23 cellular contexts compared by ENCODE assay signal in genomic region chr18:70673834-70674233, GRCh38.
"Had no signal": no experiment of that assay in that cellular context is flagged by ENCODE, and none has a peak within 500 bp of the region (broad histone marks: within the 10 kb centered on the region; RNA-seq: fewer than 3 reads in every experiment).

No MANE protein-coding gene starts in this region.

- DNase-seq: activated CD4-positive, alpha-beta T cell treated with anti-CD3 and anti-CD28 coated beads for 1 hour; activated CD8-positive, alpha-beta memory T cell treated with anti-CD3 and anti-CD28 coated beads for 24 hours; activated gamma-delta T cell treated with Interleukin-2 at 50 U/mL for 16 hours; central memory CD4-positive, alpha-beta T cell; head of caudate nucleus; hippocampal formation; left cardiac atrium; left ventricle myocardium superior; naive B cell; occipital lobe; psoas muscle; sigmoid colon; small intestine; stimulated activated CD4-positive, alpha-beta T cell treated with anti-CD3 and anti-CD28 coated beads, Interleukin-4, amount 100 ng/mL, for 4 hours; stimulated activated CD8-positive, alpha-beta memory T cell treated with anti-CD3 and anti-CD28 coated beads, Interleukin-4, amount 100 ng/mL, for 48 hours; SW 1271; T-helper 2 cell had no signal

- H3K27ac ChIP-seq: breast epithelium, neural progenitor cell, parathyroid adenoma, psoas muscle, sigmoid colon, tibial nerve had no signal

- ATAC-seq: left cardiac atrium; left ventricle myocardium superior; psoas muscle; stimulated activated memory B cell treated with anti-CD40 and anti-IgM and Interleukin-4, amounts not matched to agents 10 μg/mL and 1 μg/mL and 100 μg/mL, for 72 hours; WTC11 had no signal

- H3K36me3 Mint-ChIP-seq: naive B cell; neural progenitor cell; stimulated activated memory B cell treated with anti-CD40 and anti-IgM and Interleukin-4, amounts not matched to agents 10 μg/mL and 1 μg/mL and 100 μg/mL, for 72 hours had no signal

- H3K36me3 ChIP-seq: breast epithelium, neural progenitor cell, sigmoid colon, tibial nerve had no signal

- H3K27ac Mint-ChIP-seq: neural progenitor cell; stimulated activated memory B cell treated with anti-CD40 and anti-IgM and Interleukin-4, amounts not matched to agents 10 μg/mL and 1 μg/mL and 100 μg/mL, for 72 hours; WTC11 had no signal

- H3K4me3 Mint-ChIP-seq: neural progenitor cell; stimulated activated memory B cell treated with anti-CD40 and anti-IgM and Interleukin-4, amounts not matched to agents 10 μg/mL and 1 μg/mL and 100 μg/mL, for 72 hours; WTC11 had no signal

- H3K9me3 ChIP-seq: sigmoid colon had no signal

- H3K4me1 Mint-ChIP-seq: stimulated activated memory B cell treated with anti-CD40 and anti-IgM and Interleukin-4, amounts not matched to agents 10 μg/mL and 1 μg/mL and 100 μg/mL, for 72 hours; WTC11 had no signal

- H3K27me3 Mint-ChIP-seq: naive B cell; stimulated activated memory B cell treated with anti-CD40 and anti-IgM and Interleukin-4, amounts not matched to agents 10 μg/mL and 1 μg/mL and 100 μg/mL, for 72 hours had no signal

- H3K27me3 ChIP-seq: breast epithelium, neural progenitor cell, sigmoid colon, tibial nerve had no signal

- H3K9me3 Mint-ChIP-seq: neural progenitor cell had no signal
